ENCODE assay signal across 14 cellular contexts in genomic region chr1:152777510-152778137, GRCh38. TPM values are rescaled to one million over a fixed set of nuclear protein-coding genes. Genes with fewer than 3 reads are reported as not detected.
DNase-seq lines count a peak whose midpoint lies in the region; ATAC-seq and TF ChIP-seq lines count a peak whose summit lies in the region.
"Had no signal": no experiment of that assay in that cellular context is flagged by ENCODE, and none has a peak within 500 bp of the region (broad histone marks: within the 10 kb centered on the region; RNA-seq: fewer than 3 reads in every experiment).

No MANE protein-coding gene starts in this region.

- H3K9me3 Mint-ChIP-seq in stimulated activated naive B cell treated with anti-CD40 and anti-IgM and Interleukin-4, amounts not matched to agents 10 μg/mL and 1 μg/mL and 100 μg/mL, for 72 hours = no peaks in the 10 kb centered on the region

- DNase-seq in SKM-1 (lab: John Stamatoyannopoulos, UW; ENCODE audit: unreplicated experiment) = peak; percentile 9
- no peak for DNase-seq in SKM-1 treated with dmso at 0.1 percent for 144 hours (lab: John Stamatoyannopoulos, UW; ENCODE audit: unreplicated experiment)
- DNase-seq in HCEC 1CT = peak; percentile 28
- DNase-seq in RPMI8226 = peak; percentile 34
- DNase-seq in kidney tubule cell (ENCODE audit: low spot score) = peak; percentile 10
- DNase-seq in vagina (ENCODE audit: extremely low spot score in 2 of 2) = no peak
- DNase-seq in stimulated activated naive B cell treated with anti-CD40 and anti-IgM and Interleukin-4, amounts not matched to agents 10 μg/mL and 1 μg/mL and 100 μg/mL, for 72 hours = no peak
- DNase-seq: activated naive CD4-positive, alpha-beta T cell treated with anti-CD3 and anti-CD28 coated beads, Interleukin-2, amount 50 U/mL, for 16 hours; CD4-positive, alpha-beta T cell; left cardiac atrium; NCI-H2029; posterior cingulate gyrus; T-helper 9 cell had no signal

- TF ChIP-seq POLR2A in vagina (IDR thresholded peaks at IDR 0.05) = no peak

- no peak for TF ChIP-seq CTCF in vagina (IDR thresholded peaks at IDR 0.05)

- no peak overlapping the region for H3K4me3 ChIP-seq in vagina

- no peak overlapping the region for H3K27ac ChIP-seq in vagina

- H3K4me1 Mint-ChIP-seq in stimulated activated naive B cell treated with anti-CD40 and anti-IgM and Interleukin-4, amounts not matched to agents 10 μg/mL and 1 μg/mL and 100 μg/mL, for 72 hours = no peaks in the 10 kb centered on the region

- H3K27ac Mint-ChIP-seq in stimulated activated naive B cell treated with anti-CD40 and anti-IgM and Interleukin-4, amounts not matched to agents 10 μg/mL and 1 μg/mL and 100 μg/mL, for 72 hours = no peak overlapping the region
- H3K27ac Mint-ChIP-seq: CD4-positive, alpha-beta T cell had no signal

- H3K9me3 ChIP-seq in vagina = no peaks in the 10 kb centered on the region

- no peaks in the 10 kb centered on the region for H3K36me3 ChIP-seq in vagina

- ATAC-seq in stimulated activated naive B cell treated with anti-CD40 and anti-IgM and Interleukin-4, amounts not matched to agents 10 μg/mL and 1 μg/mL and 100 μg/mL, for 72 hours (replicated peaks) = no peak
- ATAC-seq in GM19455 (IDR thresholded peaks at IDR 0.05; ENCODE audit: unreplicated experiment) = no peak
- ATAC-seq: left cardiac atrium had no signal

- intact Hi-C loops in vagina (cut with DNase I) = no loop called here

- H3K27me3 Mint-ChIP-seq in stimulated activated naive B cell treated with anti-CD40 and anti-IgM and Interleukin-4, amounts not matched to agents 10 μg/mL and 1 μg/mL and 100 μg/mL, for 72 hours = peaks cover 19 to 21% of the 10 kb centered on the region in 2 donors

- H3K4me3 Mint-ChIP-seq in stimulated activated naive B cell treated with anti-CD40 and anti-IgM and Interleukin-4, amounts not matched to agents 10 μg/mL and 1 μg/mL and 100 μg/mL, for 72 hours = no peak overlapping the region
- H3K4me3 Mint-ChIP-seq: CD4-positive, alpha-beta T cell had no signal

- no peaks in the 10 kb centered on the region for H3K36me3 Mint-ChIP-seq in stimulated activated naive B cell treated with anti-CD40 and anti-IgM and Interleukin-4, amounts not matched to agents 10 μg/mL and 1 μg/mL and 100 μg/mL, for 72 hours

- H3K27me3 ChIP-seq in vagina = no peaks in the 10 kb centered on the region

- no peaks in the 10 kb centered on the region for H3K4me1 ChIP-seq in vagina

RNA-seq across cellular contexts. Expression of gene LCE1F, which starts 2.7 kb away (rescaled TPM):
- total RNA-seq in vagina = not detected
- total RNA-seq: CD4-positive, alpha-beta T cell; left cardiac atrium had no signal

RNA-seq across cellular contexts. Expression of gene LCE1E, which starts 8.4 kb away (rescaled TPM):
- total RNA-seq in vagina = not detected
- total RNA-seq: CD4-positive, alpha-beta T cell; left cardiac atrium had no signal

RNA-seq across cellular contexts. Expression of gene LCE1D, which starts 18.9 kb away (rescaled TPM):
- total RNA-seq in vagina = not detected
- total RNA-seq: CD4-positive, alpha-beta T cell; left cardiac atrium had no signal

RNA-seq across cellular contexts. Expression of gene KPRP, which starts 19.8 kb away (rescaled TPM):
- 1.2 TPM for total RNA-seq in vagina
- total RNA-seq: CD4-positive, alpha-beta T cell; left cardiac atrium had no signal

RNA-seq across cellular contexts. Expression of gene LCE1C, which starts 28.8 kb away (rescaled TPM):
- total RNA-seq in vagina = not detected
- total RNA-seq: CD4-positive, alpha-beta T cell; left cardiac atrium had no signal

Comparison
In these comparisons a context has a peak if more than half of its experiments do, and no peak if none do; other contexts are left out.
1. DNase-seq: peak in SKM-1 (single experiment), HCEC 1CT (single experiment), RPMI8226 (single experiment) and kidney tubule cell (single experiment); none in SKM-1 treated with dmso at 0.1 percent for 144 hours (single experiment), vagina (0 of 2) and stimulated activated naive B cell treated with anti-CD40 and anti-IgM and Interleukin-4, amounts not matched to agents 10 μg/mL and 1 μg/mL and 100 μg/mL, for 72 hours (single experiment).